2 cellular contexts compared by ENCODE assay signal in the genomic region with DNA sequence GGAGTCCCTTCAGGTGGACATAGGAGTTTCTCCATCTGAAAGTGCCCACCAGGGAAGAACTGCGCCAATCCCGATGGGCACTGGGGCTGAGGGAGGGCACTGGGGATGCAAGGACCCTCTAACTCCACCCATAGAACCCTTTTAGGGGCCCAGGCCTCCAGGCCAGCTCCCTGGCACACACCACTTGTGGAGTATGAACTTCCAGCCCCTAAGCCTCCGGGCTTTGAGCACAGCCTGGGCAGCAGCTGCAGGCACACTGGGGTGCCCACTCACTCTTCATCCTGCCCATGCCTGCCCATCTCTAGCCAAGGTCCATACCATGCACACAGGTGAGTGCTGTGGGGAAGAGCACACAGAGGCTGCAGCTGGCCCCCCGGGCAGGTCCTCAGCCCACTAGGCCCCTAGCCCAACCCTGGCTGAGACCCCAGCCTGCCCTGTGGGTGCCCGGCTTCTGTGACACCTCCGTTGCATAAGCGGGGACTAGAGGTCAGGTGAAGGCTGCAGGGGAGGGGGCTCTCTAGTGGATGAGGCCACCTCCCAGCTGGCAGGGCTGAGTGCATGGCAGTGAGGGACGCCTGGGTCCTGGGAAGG.
TF ChIP-seq lines count a peak whose summit lies in the region.

No MANE protein-coding gene starts in this region.

TF ChIP-seq in SK-N-SH, 30 proteins besides CTCF, POLR2A, EP300 and RAD21 (continued from another document):
- TF ChIP-seq, protein P1, sequence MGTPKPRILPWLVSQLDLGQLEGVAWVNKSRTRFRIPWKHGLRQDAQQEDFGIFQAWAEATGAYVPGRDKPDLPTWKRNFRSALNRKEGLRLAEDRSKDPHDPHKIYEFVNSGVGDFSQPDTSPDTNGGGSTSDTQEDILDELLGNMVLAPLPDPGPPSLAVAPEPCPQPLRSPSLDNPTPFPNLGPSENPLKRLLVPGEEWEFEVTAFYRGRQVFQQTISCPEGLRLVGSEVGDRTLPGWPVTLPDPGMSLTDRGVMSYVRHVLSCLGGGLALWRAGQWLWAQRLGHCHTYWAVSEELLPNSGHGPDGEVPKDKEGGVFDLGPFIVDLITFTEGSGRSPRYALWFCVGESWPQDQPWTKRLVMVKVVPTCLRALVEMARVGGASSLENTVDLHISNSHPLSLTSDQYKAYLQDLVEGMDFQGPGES (IDR thresholded peaks at IDR 0.05; ENCODE audit: low read depth, low read length): no peak
- TF ChIP-seq FOSL2 (IDR thresholded peaks at IDR 0.05; ENCODE audit: borderline replicate concordance, low read depth) (no peak), EZH2phosphoT487 (IDR thresholded peaks at IDR 0.05; ENCODE audit: borderline replicate concordance, low read depth) (no peak), NRF1 (IDR thresholded peaks at IDR 0.05; ENCODE audit: low read depth, low read length) (no peak), GATA2 (CRISPR knock-in tag; IDR thresholded peaks at IDR 0.05) (no peak), MXI1 (IDR thresholded peaks at IDR 0.05; ENCODE audit: low read depth, low read length) (no peak), TCF12 (IDR thresholded peaks at IDR 0.05) (no peak), RFX5 (IDR thresholded peaks at IDR 0.05; ENCODE audit: low read length) (no peak), SIN3A (IDR thresholded peaks at IDR 0.05; ENCODE audit: borderline replicate concordance, low read depth, low read length) (no peak), NFIC (IDR thresholded peaks at IDR 0.05; ENCODE audit: borderline replicate concordance) (no peak), TAF1 (IDR thresholded peaks at IDR 0.05; ENCODE audit: borderline replicate concordance, low read depth, low read length) (no peak), SMC3 (IDR thresholded peaks at IDR 0.05; ENCODE audit: low read depth, low read length) (no peak), FOXJ3 (CRISPR knock-in tag; IDR thresholded peaks at IDR 0.05) (no peak), YY1 (IDR thresholded peaks at IDR 0.05; ENCODE audit: low read depth) (no peak), RXRA (IDR thresholded peaks at IDR 0.05; ENCODE audit: borderline replicate concordance, low read depth) (no peak)
- TF ChIP-seq, protein P2, sequence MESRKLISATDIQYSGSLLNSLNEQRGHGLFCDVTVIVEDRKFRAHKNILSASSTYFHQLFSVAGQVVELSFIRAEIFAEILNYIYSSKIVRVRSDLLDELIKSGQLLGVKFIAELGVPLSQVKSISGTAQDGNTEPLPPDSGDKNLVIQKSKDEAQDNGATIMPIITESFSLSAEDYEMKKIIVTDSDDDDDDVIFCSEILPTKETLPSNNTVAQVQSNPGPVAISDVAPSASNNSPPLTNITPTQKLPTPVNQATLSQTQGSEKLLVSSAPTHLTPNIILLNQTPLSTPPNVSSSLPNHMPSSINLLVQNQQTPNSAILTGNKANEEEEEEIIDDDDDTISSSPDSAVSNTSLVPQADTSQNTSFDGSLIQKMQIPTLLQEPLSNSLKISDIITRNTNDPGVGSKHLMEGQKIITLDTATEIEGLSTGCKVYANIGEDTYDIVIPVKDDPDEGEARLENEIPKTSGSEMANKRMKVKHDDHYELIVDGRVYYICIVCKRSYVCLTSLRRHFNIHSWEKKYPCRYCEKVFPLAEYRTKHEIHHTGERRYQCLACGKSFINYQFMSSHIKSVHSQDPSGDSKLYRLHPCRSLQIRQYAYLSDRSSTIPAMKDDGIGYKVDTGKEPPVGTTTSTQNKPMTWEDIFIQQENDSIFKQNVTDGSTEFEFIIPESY (IDR thresholded peaks at IDR 0.05; ENCODE audit: borderline replicate concordance, low read depth): no peak
- TF ChIP-seq, protein P3, sequence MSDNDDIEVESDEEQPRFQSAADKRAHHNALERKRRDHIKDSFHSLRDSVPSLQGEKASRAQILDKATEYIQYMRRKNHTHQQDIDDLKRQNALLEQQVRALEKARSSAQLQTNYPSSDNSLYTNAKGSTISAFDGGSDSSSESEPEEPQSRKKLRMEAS (IDR thresholded peaks at IDR 0.05; ENCODE audit: low read depth): no peak
- TF ChIP-seq, protein P4, sequence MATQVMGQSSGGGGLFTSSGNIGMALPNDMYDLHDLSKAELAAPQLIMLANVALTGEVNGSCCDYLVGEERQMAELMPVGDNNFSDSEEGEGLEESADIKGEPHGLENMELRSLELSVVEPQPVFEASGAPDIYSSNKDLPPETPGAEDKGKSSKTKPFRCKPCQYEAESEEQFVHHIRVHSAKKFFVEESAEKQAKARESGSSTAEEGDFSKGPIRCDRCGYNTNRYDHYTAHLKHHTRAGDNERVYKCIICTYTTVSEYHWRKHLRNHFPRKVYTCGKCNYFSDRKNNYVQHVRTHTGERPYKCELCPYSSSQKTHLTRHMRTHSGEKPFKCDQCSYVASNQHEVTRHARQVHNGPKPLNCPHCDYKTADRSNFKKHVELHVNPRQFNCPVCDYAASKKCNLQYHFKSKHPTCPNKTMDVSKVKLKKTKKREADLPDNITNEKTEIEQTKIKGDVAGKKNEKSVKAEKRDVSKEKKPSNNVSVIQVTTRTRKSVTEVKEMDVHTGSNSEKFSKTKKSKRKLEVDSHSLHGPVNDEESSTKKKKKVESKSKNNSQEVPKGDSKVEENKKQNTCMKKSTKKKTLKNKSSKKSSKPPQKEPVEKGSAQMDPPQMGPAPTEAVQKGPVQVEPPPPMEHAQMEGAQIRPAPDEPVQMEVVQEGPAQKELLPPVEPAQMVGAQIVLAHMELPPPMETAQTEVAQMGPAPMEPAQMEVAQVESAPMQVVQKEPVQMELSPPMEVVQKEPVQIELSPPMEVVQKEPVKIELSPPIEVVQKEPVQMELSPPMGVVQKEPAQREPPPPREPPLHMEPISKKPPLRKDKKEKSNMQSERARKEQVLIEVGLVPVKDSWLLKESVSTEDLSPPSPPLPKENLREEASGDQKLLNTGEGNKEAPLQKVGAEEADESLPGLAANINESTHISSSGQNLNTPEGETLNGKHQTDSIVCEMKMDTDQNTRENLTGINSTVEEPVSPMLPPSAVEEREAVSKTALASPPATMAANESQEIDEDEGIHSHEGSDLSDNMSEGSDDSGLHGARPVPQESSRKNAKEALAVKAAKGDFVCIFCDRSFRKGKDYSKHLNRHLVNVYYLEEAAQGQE (IDR thresholded peaks at IDR 0.05; ENCODE audit: low read depth, low read length): no peak

TF ChIP-seq in SK-N-SH treated with all-trans-retinoic acid at 6 μM for 48 hours, 23 proteins besides CTCF, POLR2A, EP300 and RAD21 (continued from another document):
- TF ChIP-seq, protein P5, sequence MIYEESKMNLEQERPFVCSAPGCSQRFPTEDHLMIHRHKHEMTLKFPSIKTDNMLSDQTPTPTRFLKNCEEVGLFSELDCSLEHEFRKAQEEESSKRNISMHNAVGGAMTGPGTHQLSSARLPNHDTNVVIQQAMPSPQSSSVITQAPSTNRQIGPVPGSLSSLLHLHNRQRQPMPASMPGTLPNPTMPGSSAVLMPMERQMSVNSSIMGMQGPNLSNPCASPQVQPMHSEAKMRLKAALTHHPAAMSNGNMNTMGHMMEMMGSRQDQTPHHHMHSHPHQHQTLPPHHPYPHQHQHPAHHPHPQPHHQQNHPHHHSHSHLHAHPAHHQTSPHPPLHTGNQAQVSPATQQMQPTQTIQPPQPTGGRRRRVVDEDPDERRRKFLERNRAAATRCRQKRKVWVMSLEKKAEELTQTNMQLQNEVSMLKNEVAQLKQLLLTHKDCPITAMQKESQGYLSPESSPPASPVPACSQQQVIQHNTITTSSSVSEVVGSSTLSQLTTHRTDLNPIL (CRISPR knock-in tag; IDR thresholded peaks at IDR 0.05; ENCODE audit: low read depth): no peak
- TF ChIP-seq, protein P6, sequence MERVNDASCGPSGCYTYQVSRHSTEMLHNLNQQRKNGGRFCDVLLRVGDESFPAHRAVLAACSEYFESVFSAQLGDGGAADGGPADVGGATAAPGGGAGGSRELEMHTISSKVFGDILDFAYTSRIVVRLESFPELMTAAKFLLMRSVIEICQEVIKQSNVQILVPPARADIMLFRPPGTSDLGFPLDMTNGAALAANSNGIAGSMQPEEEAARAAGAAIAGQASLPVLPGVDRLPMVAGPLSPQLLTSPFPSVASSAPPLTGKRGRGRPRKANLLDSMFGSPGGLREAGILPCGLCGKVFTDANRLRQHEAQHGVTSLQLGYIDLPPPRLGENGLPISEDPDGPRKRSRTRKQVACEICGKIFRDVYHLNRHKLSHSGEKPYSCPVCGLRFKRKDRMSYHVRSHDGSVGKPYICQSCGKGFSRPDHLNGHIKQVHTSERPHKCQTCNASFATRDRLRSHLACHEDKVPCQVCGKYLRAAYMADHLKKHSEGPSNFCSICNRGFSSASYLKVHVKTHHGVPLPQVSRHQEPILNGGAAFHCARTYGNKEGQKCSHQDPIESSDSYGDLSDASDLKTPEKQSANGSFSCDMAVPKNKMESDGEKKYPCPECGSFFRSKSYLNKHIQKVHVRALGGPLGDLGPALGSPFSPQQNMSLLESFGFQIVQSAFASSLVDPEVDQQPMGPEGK (CRISPR knock-in tag; IDR thresholded peaks at IDR 0.05; ENCODE audit: borderline replicate concordance): no peak
- no peak for TF ChIP-seq ESRRG (CRISPR knock-in tag; IDR thresholded peaks at IDR 0.05)
- TF ChIP-seq BACH2 (CRISPR knock-in tag; IDR thresholded peaks at IDR 0.05; ENCODE audit: borderline replicate concordance): no peak
- TF ChIP-seq, protein P7, sequence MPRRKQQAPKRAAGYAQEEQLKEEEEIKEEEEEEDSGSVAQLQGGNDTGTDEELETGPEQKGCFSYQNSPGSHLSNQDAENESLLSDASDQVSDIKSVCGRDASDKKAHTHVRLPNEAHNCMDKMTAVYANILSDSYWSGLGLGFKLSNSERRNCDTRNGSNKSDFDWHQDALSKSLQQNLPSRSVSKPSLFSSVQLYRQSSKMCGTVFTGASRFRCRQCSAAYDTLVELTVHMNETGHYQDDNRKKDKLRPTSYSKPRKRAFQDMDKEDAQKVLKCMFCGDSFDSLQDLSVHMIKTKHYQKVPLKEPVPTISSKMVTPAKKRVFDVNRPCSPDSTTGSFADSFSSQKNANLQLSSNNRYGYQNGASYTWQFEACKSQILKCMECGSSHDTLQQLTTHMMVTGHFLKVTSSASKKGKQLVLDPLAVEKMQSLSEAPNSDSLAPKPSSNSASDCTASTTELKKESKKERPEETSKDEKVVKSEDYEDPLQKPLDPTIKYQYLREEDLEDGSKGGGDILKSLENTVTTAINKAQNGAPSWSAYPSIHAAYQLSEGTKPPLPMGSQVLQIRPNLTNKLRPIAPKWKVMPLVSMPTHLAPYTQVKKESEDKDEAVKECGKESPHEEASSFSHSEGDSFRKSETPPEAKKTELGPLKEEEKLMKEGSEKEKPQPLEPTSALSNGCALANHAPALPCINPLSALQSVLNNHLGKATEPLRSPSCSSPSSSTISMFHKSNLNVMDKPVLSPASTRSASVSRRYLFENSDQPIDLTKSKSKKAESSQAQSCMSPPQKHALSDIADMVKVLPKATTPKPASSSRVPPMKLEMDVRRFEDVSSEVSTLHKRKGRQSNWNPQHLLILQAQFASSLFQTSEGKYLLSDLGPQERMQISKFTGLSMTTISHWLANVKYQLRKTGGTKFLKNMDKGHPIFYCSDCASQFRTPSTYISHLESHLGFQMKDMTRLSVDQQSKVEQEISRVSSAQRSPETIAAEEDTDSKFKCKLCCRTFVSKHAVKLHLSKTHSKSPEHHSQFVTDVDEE (CRISPR knock-in tag; IDR thresholded peaks at IDR 0.05): no peak
- TF ChIP-seq OSR1 (CRISPR knock-in tag; IDR thresholded peaks at IDR 0.05): no peak
